Comparison of ENCODE assay signal across 20 cellular contexts in genomic region chr2:157809212-157809611, GRCh38.
DNase-seq lines count a peak whose midpoint lies in the region; ATAC-seq, FAIRE-seq and TF ChIP-seq lines count a peak whose summit lies in the region.
"Had no signal": no experiment of that assay in that cellular context is flagged by ENCODE, and none has a peak within 500 bp of the region (broad histone marks: within the 10 kb centered on the region; RNA-seq: fewer than 3 reads in every experiment).

No MANE protein-coding gene starts in this region.

- peak overlapping the region; percentile 29 for H3K27ac ChIP-seq in SJCRH30
- no peak overlapping the region for H3K27ac ChIP-seq in endothelial cell of umbilical vein (ENCODE audit: insufficient read depth, low read depth, low read length)
- H3K27ac ChIP-seq: BLaER1, breast epithelium had no signal

- H3K4me3 Mint-ChIP-seq in osteocyte (ENCODE audit: unreplicated experiment) = no peak overlapping the region
- H3K4me3 Mint-ChIP-seq: activated B cell treated with CpG ODN at 0.5 μM for 24 hours; activated CD8-positive, alpha-beta memory T cell treated with anti-CD3 and anti-CD28 coated beads, Interleukin-2, amount 10 ng/mL, durations not matched to agents 7 days and 5 days; GM23338; natural killer cell had no signal

- H3K9me3 ChIP-seq in SJCRH30 (replicated peaks) = no peaks in the 10 kb centered on the region; the same call in 1 of the 2 replicates
- H3K9me3 ChIP-seq in endothelial cell of umbilical vein (replicated peaks; ENCODE audit: control insufficient read depth, insufficient read depth, low read length) = no peaks in the 10 kb centered on the region
- H3K9me3 ChIP-seq: BLaER1, breast epithelium had no signal

- no peak for ATAC-seq in Right ventricle myocardium superior (ENCODE audit: poor library complexity)
- ATAC-seq: activated CD8-positive, alpha-beta memory T cell treated with anti-CD3 and anti-CD28 coated beads, Interleukin-2, amount 10 ng/mL, durations not matched to agents 7 days and 5 days; GM23338; natural killer cell; Panc1 had no signal

- no peak overlapping the region for H2AFZ ChIP-seq in endothelial cell of umbilical vein (ENCODE audit: low read depth, low read length)
- H2AFZ ChIP-seq: GM23338 had no signal

- H3K4me1 ChIP-seq in SJCRH30 (peaks cover 9% of the 10 kb centered on the region), endothelial cell of umbilical vein (ENCODE audit: control insufficient read depth, extremely low read depth, insufficient read depth, low read length) (peaks cover 16% of the 10 kb centered on the region)
- H3K4me1 ChIP-seq: breast epithelium had no signal

- no peaks in the 10 kb centered on the region for H3K27me3 Mint-ChIP-seq in osteocyte (ENCODE audit: unreplicated experiment)
- H3K27me3 Mint-ChIP-seq: activated B cell treated with CpG ODN at 0.5 μM for 24 hours; activated CD8-positive, alpha-beta memory T cell treated with anti-CD3 and anti-CD28 coated beads, Interleukin-2, amount 10 ng/mL, durations not matched to agents 7 days and 5 days had no signal

- TF ChIP-seq CTCF in endothelial cell of umbilical vein (IDR thresholded peaks at IDR 0.05; ENCODE audit: extremely low read depth in 1 of 2, insufficient read depth in 1 of 2, low read depth in 1 of 2, low read length in 2 of 2) (no peak), osteocyte (IDR thresholded peaks at IDR 0.05) (no peak)

- H3K4me2 ChIP-seq in endothelial cell of umbilical vein (ENCODE audit: insufficient read depth, low read length) = no peak overlapping the region
- H3K4me2 ChIP-seq: BLaER1, GM23338 had no signal

- H3K9ac ChIP-seq in endothelial cell of umbilical vein (replicated peaks; ENCODE audit: extremely low read depth, insufficient read depth, low read length) = no peak overlapping the region
- H3K9ac ChIP-seq: BLaER1 had no signal

- peak overlapping the region; percentile 29 for H3K27ac Mint-ChIP-seq in osteocyte (ENCODE audit: unreplicated experiment)
- H3K27ac Mint-ChIP-seq: activated B cell treated with CpG ODN at 0.5 μM for 24 hours; activated CD8-positive, alpha-beta memory T cell treated with anti-CD3 and anti-CD28 coated beads, Interleukin-2, amount 10 ng/mL, durations not matched to agents 7 days and 5 days; GM23338; natural killer cell had no signal

- H3K4me1 Mint-ChIP-seq in osteocyte (ENCODE audit: unreplicated experiment) = peaks cover 15% of the 10 kb centered on the region
- H3K4me1 Mint-ChIP-seq: activated B cell treated with CpG ODN at 0.5 μM for 24 hours, natural killer cell had no signal

- intact Hi-C loops in endothelial cell of umbilical vein (cut with micrococcal nuclease) (no loop called here), Right ventricle myocardium superior (cut with DNase I) (no loop called here)

- H3K27me3 ChIP-seq in SJCRH30 = no peaks in the 10 kb centered on the region
- H3K27me3 ChIP-seq in endothelial cell of umbilical vein (ENCODE audit: control insufficient read depth in 2 of 2, insufficient read depth in 2 of 2, low read length in 2 of 2) = no peaks in the 10 kb centered on the region
- H3K27me3 ChIP-seq: BLaER1, breast epithelium had no signal

- POLR2A ChIA-PET in endothelial cell of umbilical vein (lab: Charles Lee) = no interaction called here

- DNase-seq in EL (peak; percentile 55), SJCRH30 (peak in 1 of 2 experiments; percentile 20), endothelial cell of umbilical vein (ENCODE audit: low read depth, low spot score) (peak; percentile 61), osteocyte (ENCODE audit: extremely low spot score, unreplicated experiment) (no peak), GDM1 (lab: John Stamatoyannopoulos, UW) (no peak), Right ventricle myocardium superior (no peak), NOMO-1 treated with dmso at 0.1 percent for 144 hours (lab: John Stamatoyannopoulos, UW; ENCODE audit: unreplicated experiment) (no peak)
- no peak for DNase-seq in stimulated activated CD4-positive, alpha-beta T cell treated with anti-CD3 and anti-CD28 coated beads, Interleukin-4, amount 100 ng/mL, for 24 hours
- DNase-seq: activated B cell treated with CpG ODN at 0.5 μM for 24 hours; activated CD8-positive, alpha-beta memory T cell treated with anti-CD3 and anti-CD28 coated beads, Interleukin-2, amount 10 ng/mL, durations not matched to agents 7 days and 5 days; activated naive CD4-positive, alpha-beta T cell treated with Interleukin-2 at 50 U/mL for 16 hours; effector CD4-positive, alpha-beta T cell; natural killer cell; NCI-H1930; NCI-H510A treated with DMSO at 0.1 percent for 48 hours had no signal

- no peaks in the 10 kb centered on the region for H3K79me2 ChIP-seq in endothelial cell of umbilical vein (ENCODE audit: control insufficient read depth, insufficient read depth, low read length)

- H3K9me1 ChIP-seq in endothelial cell of umbilical vein (replicated peaks; ENCODE audit: control insufficient read depth, extremely low read depth, insufficient read depth, low read length) = no peaks in the 10 kb centered on the region

- CTCF ChIA-PET in endothelial cell of umbilical vein (lab: Charles Lee) = no interaction called here

- H3K36me3 ChIP-seq in SJCRH30 (peaks cover 10% of the 10 kb centered on the region; the same call in 1 of the 2 replicates), endothelial cell of umbilical vein (ENCODE audit: control insufficient read depth in 2 of 2, extremely low read depth in 1 of 2, insufficient read depth in 2 of 2, low read length in 2 of 2) (no peaks in the 10 kb centered on the region)
- H3K36me3 ChIP-seq: BLaER1, breast epithelium had no signal

- no TSS peak for BruUV-seq in endothelial cell of umbilical vein (replicated peaks; lab: Mats Ljungman, UMichigan)

- peaks cover 9% of the 10 kb centered on the region for H3K36me3 Mint-ChIP-seq in osteocyte (ENCODE audit: unreplicated experiment)
- H3K36me3 Mint-ChIP-seq: natural killer cell had no signal

- TF ChIP-seq POLR2A in endothelial cell of umbilical vein (IDR thresholded peaks at IDR 0.05; ENCODE audit: low read depth, low read length) = no peak

- FAIRE-seq in endothelial cell of umbilical vein (lab: Jason Lieb, UNC) = peak; percentile 35

- H4K20me1 ChIP-seq in endothelial cell of umbilical vein (replicated peaks; ENCODE audit: control insufficient read depth, extremely low read depth, insufficient read depth, low read length) = no peaks in the 10 kb centered on the region
- H4K20me1 ChIP-seq: BLaER1 had no signal

- no peaks in the 10 kb centered on the region for H3K9me3 Mint-ChIP-seq in osteocyte (ENCODE audit: unreplicated experiment)
- H3K9me3 Mint-ChIP-seq: activated B cell treated with CpG ODN at 0.5 μM for 24 hours, GM23338, natural killer cell had no signal

- dilution Hi-C loops in endothelial cell of umbilical vein (cut with MboI; ENCODE audit: extremely low pct_ligation_motif_present, low sequenced_read_pairs) = no loop called here

- no peak overlapping the region for H3K4me3 ChIP-seq in SJCRH30
- H3K4me3 ChIP-seq in endothelial cell of umbilical vein (replicated peaks in 1 of 3; ENCODE audit: insufficient read depth in 1 of 3, low read depth in 1 of 3, low read length in 3 of 3) = no peak overlapping the region
- H3K4me3 ChIP-seq: BLaER1, breast epithelium, GM23338, lung had no signal

TF ChIP-seq in endothelial cell of umbilical vein, 7 proteins besides CTCF, POLR2A, EP300 and RAD21:
- TF ChIP-seq GATA2 (IDR thresholded peaks at IDR 0.05; ENCODE audit: insufficient read depth, insufficient read length, low read depth, low read length) (no peak), FOS (IDR thresholded peaks at IDR 0.05; ENCODE audit: borderline replicate concordance, insufficient read depth, low read length) (no peak), EZH2 (IDR thresholded peaks at IDR 0.05; ENCODE audit: borderline replicate concordance, low read depth, low read length, severe bottlenecking) (no peak), JUN (IDR thresholded peaks at IDR 0.05; ENCODE audit: borderline replicate concordance, insufficient read depth, insufficient read length, low read depth) (no peak)
TF ChIP-seq in endothelial cell of umbilical vein: peak in this region for 0.

Comparison
In these comparisons a context has a peak if more than half of its experiments do, and no peak if none do; other contexts are left out.
1. DNase-seq: peak in EL (single experiment) and endothelial cell of umbilical vein (single experiment); none in osteocyte (single experiment), stimulated activated CD4-positive, alpha-beta T cell treated with anti-CD3 and anti-CD28 coated beads, Interleukin-4, amount 100 ng/mL, for 24 hours (single experiment), GDM1 (single experiment), Right ventricle myocardium superior (single experiment) and NOMO-1 treated with dmso at 0.1 percent for 144 hours (single experiment).